In genomic region chr12:127334324-127334723, GRCh38 we compare ENCODE assay signal across 27 cellular contexts.
"Had no signal": no experiment of that assay in that cellular context is flagged by ENCODE, and none has a peak within 500 bp of the region (broad histone marks: within the 10 kb centered on the region; RNA-seq: fewer than 3 reads in every experiment).

No MANE protein-coding gene starts in this region.

- H3K9ac ChIP-seq: neural progenitor cell had no signal

- H3K27ac Mint-ChIP-seq: naive thymus-derived CD4-positive, alpha-beta T cell; natural killer cell; nephron; neural progenitor cell; stimulated activated effector memory CD8-positive, alpha-beta T cell treated with anti-CD3 and anti-CD28 coated beads, Interleukin-12 subunit alpha, Interleukin-12 subunit beta, amount 100 ng/mL, for 72 hours; stimulated activated naive B cell treated with anti-CD40 and anti-IgM and Interleukin-4, amounts not matched to agents 10 μg/mL and 1 μg/mL and 100 μg/mL, for 72 hours; stimulated activated naive CD8-positive, alpha-beta T cell treated with anti-CD3 and anti-CD28 coated beads, Interleukin-15, Interleukin-2, amounts not matched to agents 100 ng/mL and 50 ng/mL, for 24 hours; type B pancreatic cell had no signal

- H3K27me3 ChIP-seq: neural progenitor cell, pancreas, right lobe of liver, sigmoid colon, suprapubic skin, testis, tibial artery, transverse colon, upper lobe of right lung, uterus had no signal

- H3K9me3 Mint-ChIP-seq: nephron; neural progenitor cell; stimulated activated effector memory CD8-positive, alpha-beta T cell treated with anti-CD3 and anti-CD28 coated beads, Interleukin-12 subunit alpha, Interleukin-12 subunit beta, amount 100 ng/mL, for 72 hours; type B pancreatic cell had no signal

- H3K27ac ChIP-seq: neural progenitor cell, pancreas, psoas muscle, right lobe of liver, sigmoid colon, suprapubic skin, testis, tibial artery, transverse colon, upper lobe of right lung, uterus had no signal

- H3K27me3 Mint-ChIP-seq: stimulated activated naive B cell treated with anti-CD40 and anti-IgM and Interleukin-4, amounts not matched to agents 10 μg/mL and 1 μg/mL and 100 μg/mL, for 72 hours; stimulated activated naive CD8-positive, alpha-beta T cell treated with anti-CD3 and anti-CD28 coated beads, Interleukin-15, Interleukin-2, amounts not matched to agents 100 ng/mL and 50 ng/mL, for 24 hours had no signal

- H3K4me3 ChIP-seq: neural progenitor cell, pancreas, psoas muscle, right lobe of liver, sigmoid colon, suprapubic skin, testis, tibial artery, transverse colon, upper lobe of right lung, uterus had no signal

- DNase-seq: naive thymus-derived CD4-positive, alpha-beta T cell; natural killer cell; occipital lobe; pancreas; psoas muscle; right cardiac atrium; right lobe of liver; sigmoid colon; small intestine; stimulated activated CD4-positive, alpha-beta T cell treated with anti-CD3 and anti-CD28 coated beads, Interleukin-15, amount 100 ng/mL, for 24 hours; stimulated activated CD4-positive, alpha-beta T cell treated with anti-CD3 and anti-CD28 coated beads, Interleukin-2, amount 100 ng/mL, for 24 hours; stimulated activated CD4-positive, alpha-beta T cell treated with anti-CD3 and anti-CD28 coated beads, Interleukin-2, amount 100 ng/mL, for 48 hours; stimulated activated CD4-positive, alpha-beta T cell treated with anti-CD3 and anti-CD28 coated beads, Interleukin-4, amount 100 ng/mL, for 24 hours; stimulated activated naive B cell treated with anti-CD40 and anti-IgM and Interleukin-4, amounts not matched to agents 10 μg/mL and 1 μg/mL and 100 μg/mL, for 72 hours; stimulated activated naive CD4-positive, alpha-beta T cell treated with Interleukin-2 at 50 U/mL for 16 hours; substantia nigra; testis; tibial artery; transverse colon; upper lobe of right lung; uterus had no signal

- H3K4me1 Mint-ChIP-seq: naive thymus-derived CD4-positive, alpha-beta T cell; natural killer cell; nephron; neural progenitor cell; stimulated activated effector memory CD8-positive, alpha-beta T cell treated with anti-CD3 and anti-CD28 coated beads, Interleukin-12 subunit alpha, Interleukin-12 subunit beta, amount 100 ng/mL, for 72 hours; stimulated activated naive B cell treated with anti-CD40 and anti-IgM and Interleukin-4, amounts not matched to agents 10 μg/mL and 1 μg/mL and 100 μg/mL, for 72 hours had no signal

- H3K4me3 Mint-ChIP-seq: naive thymus-derived CD4-positive, alpha-beta T cell; natural killer cell; nephron; neural progenitor cell; stimulated activated effector memory CD8-positive, alpha-beta T cell treated with anti-CD3 and anti-CD28 coated beads, Interleukin-12 subunit alpha, Interleukin-12 subunit beta, amount 100 ng/mL, for 72 hours; stimulated activated naive B cell treated with anti-CD40 and anti-IgM and Interleukin-4, amounts not matched to agents 10 μg/mL and 1 μg/mL and 100 μg/mL, for 72 hours; stimulated activated naive CD8-positive, alpha-beta T cell treated with anti-CD3 and anti-CD28 coated beads, Interleukin-15, Interleukin-2, amounts not matched to agents 100 ng/mL and 50 ng/mL, for 24 hours; type B pancreatic cell had no signal

- H3K9me3 ChIP-seq: pancreas, psoas muscle, right lobe of liver, sigmoid colon, suprapubic skin, testis, tibial artery, transverse colon, upper lobe of right lung, uterus had no signal

- H3K4me1 ChIP-seq: neural progenitor cell, pancreas, psoas muscle, right lobe of liver, sigmoid colon, suprapubic skin, testis, tibial artery, transverse colon, upper lobe of right lung, uterus had no signal

- H3K36me3 Mint-ChIP-seq: naive thymus-derived CD4-positive, alpha-beta T cell; natural killer cell; neural progenitor cell; stimulated activated effector memory CD8-positive, alpha-beta T cell treated with anti-CD3 and anti-CD28 coated beads, Interleukin-12 subunit alpha, Interleukin-12 subunit beta, amount 100 ng/mL, for 72 hours; stimulated activated naive B cell treated with anti-CD40 and anti-IgM and Interleukin-4, amounts not matched to agents 10 μg/mL and 1 μg/mL and 100 μg/mL, for 72 hours; type B pancreatic cell had no signal

- H3K36me3 ChIP-seq: neural progenitor cell, pancreas, right lobe of liver, sigmoid colon, suprapubic skin, tibial artery, transverse colon, upper lobe of right lung, uterus had no signal
